ENCODE assay signal across 31 cellular contexts in the genomic region with DNA sequence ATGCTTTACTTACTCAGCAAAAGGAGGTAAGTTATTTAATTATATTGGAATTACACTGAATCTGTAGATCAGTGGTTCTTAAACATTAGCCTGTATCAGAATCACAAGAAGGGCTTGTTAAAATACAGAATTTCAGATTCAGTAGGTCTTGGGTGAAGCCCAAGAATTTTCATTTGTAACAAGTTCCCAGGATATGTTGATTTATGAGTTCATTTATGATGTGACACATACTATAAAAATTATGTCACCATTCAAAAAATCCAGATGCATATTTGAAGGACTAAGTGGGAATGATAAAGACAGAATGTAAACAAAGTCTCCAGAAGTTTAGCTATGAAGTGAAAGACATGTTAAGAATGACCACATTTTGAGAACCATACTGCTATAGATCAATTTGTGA. TPM values are rescaled to one million over a fixed set of nuclear protein-coding genes. Genes with fewer than 3 reads are reported as not detected.
DNase-seq lines count a peak whose midpoint lies in the region; ATAC-seq and TF ChIP-seq lines count a peak whose summit lies in the region.
"Had no signal": no experiment of that assay in that cellular context is flagged by ENCODE, and none has a peak within 500 bp of the region (broad histone marks: within the 10 kb centered on the region; RNA-seq: fewer than 3 reads in every experiment).

No MANE protein-coding gene starts in this region.

- H3K36me3 Mint-ChIP-seq in MCF 10A (ENCODE audit: insufficient read depth, unreplicated experiment) = peaks cover 30% of the 10 kb centered on the region
- H3K36me3 Mint-ChIP-seq: natural killer cell treated with Interleukin-12 subunit alpha and Interleukin-12 subunit beta and Interleukin-15 and Interleukin-18, amount 100 ng/mL, for 72 hours had no signal

- no peaks in the 10 kb centered on the region for H3K27me3 Mint-ChIP-seq in MCF 10A (ENCODE audit: insufficient read depth, unreplicated experiment)
- H3K27me3 Mint-ChIP-seq: activated B cell treated with CpG ODN at 0.5 μM for 24 hours; activated CD8-positive, alpha-beta memory T cell treated with anti-CD3 and anti-CD28 coated beads, Interleukin-2, amount 10 ng/mL, durations not matched to agents 7 days and 5 days; CD4-positive, alpha-beta memory T cell; dendritic cell treated with granulocyte-macrophage colony-stimulating factor and Interleukin-4, amounts not matched to agents 40 ng/mL and 50 ng/mL, for 4 days; natural killer cell treated with Interleukin-12 subunit alpha and Interleukin-12 subunit beta and Interleukin-15 and Interleukin-18, amount 100 ng/mL, for 72 hours; stimulated activated naive CD8-positive, alpha-beta T cell treated with anti-CD3 and anti-CD28 coated beads, Interleukin-15, Interleukin-2, amounts not matched to agents 100 ng/mL and 50 ng/mL, for 24 hours had no signal

- no TSS peak for BruUV-seq in MCF 10A (replicated peaks; lab: Mats Ljungman, UMichigan)

- peaks cover 6% of the 10 kb centered on the region for H3K36me3 ChIP-seq in breast epithelium
- peaks cover 3% of the 10 kb centered on the region for H3K36me3 ChIP-seq in fibroblast of lung (ENCODE audit: control insufficient read depth, insufficient read depth, low read length)
- H3K36me3 ChIP-seq: cardiac muscle cell, SJCRH30 had no signal

- no peaks in the 10 kb centered on the region for H3K4me1 Mint-ChIP-seq in MCF 10A (ENCODE audit: insufficient read depth, unreplicated experiment)
- H3K4me1 Mint-ChIP-seq: activated B cell treated with CpG ODN at 0.5 μM for 24 hours; activated CD8-positive, alpha-beta memory T cell treated with anti-CD3 and anti-CD28 coated beads, Interleukin-2, amount 10 ng/mL, durations not matched to agents 7 days and 5 days; CD4-positive, alpha-beta memory T cell; endodermal cell had no signal

- TF ChIP-seq POLR2A in breast epithelium (IDR thresholded peaks at IDR 0.05) = no peak

- POLR2A ChIA-PET in MCF 10A (lab: Yijun Ruan, JAX) = no interaction called here

- H3K4me3 ChIP-seq in breast epithelium (no peak overlapping the region), fibroblast of lung (replicated peaks in 1 of 4; ENCODE audit: control extremely low read depth in 1 of 4, insufficient read depth in 1 of 4, low read depth in 3 of 4, low read length in 4 of 4) (no peak overlapping the region)
- H3K4me3 ChIP-seq: adrenal gland, cardiac muscle cell, esophagus squamous epithelium, SJCRH30 had no signal

- H2AFZ ChIP-seq in fibroblast of lung (ENCODE audit: low read length) = no peak overlapping the region

- no peaks in the 10 kb centered on the region for H3K4me1 ChIP-seq in breast epithelium
- peaks cover 2% of the 10 kb centered on the region for H3K4me1 ChIP-seq in fibroblast of lung (ENCODE audit: control insufficient read depth, extremely low read depth, insufficient read depth, low read length)
- H3K4me1 ChIP-seq: adrenal gland, esophagus squamous epithelium, SJCRH30 had no signal

- no peaks in the 10 kb centered on the region for H3K27me3 ChIP-seq in breast epithelium
- no peaks in the 10 kb centered on the region for H3K27me3 ChIP-seq in fibroblast of lung (ENCODE audit: control insufficient read depth, insufficient read depth, low read length)
- H3K27me3 ChIP-seq: adrenal gland, cardiac muscle cell, esophagus squamous epithelium, SJCRH30 had no signal

- no peaks in the 10 kb centered on the region for H3K79me2 ChIP-seq in fibroblast of lung (ENCODE audit: control insufficient read depth, insufficient read depth, low read length)

- no peak overlapping the region for H3K9ac ChIP-seq in fibroblast of lung (ENCODE audit: insufficient read depth, low read length)

- ATAC-seq in SK-N-SH treated with all-trans-retinoic acid at 6 μM for 48 hours (no peak), HG03460 (IDR thresholded peaks at IDR 0.05; ENCODE audit: unreplicated experiment) (no peak), HG03342 (IDR thresholded peaks at IDR 0.05; ENCODE audit: unreplicated experiment) (no peak)
- ATAC-seq: activated CD8-positive, alpha-beta memory T cell treated with anti-CD3 and anti-CD28 coated beads, Interleukin-2, amount 10 ng/mL, durations not matched to agents 7 days and 5 days; natural killer cell treated with Interleukin-12 subunit alpha and Interleukin-12 subunit beta and Interleukin-15 and Interleukin-18, amount 100 ng/mL, for 72 hours had no signal

- H3K27ac Mint-ChIP-seq in MCF 10A (ENCODE audit: low read depth, unreplicated experiment) = no peak overlapping the region
- H3K27ac Mint-ChIP-seq: activated B cell treated with CpG ODN at 0.5 μM for 24 hours; activated CD8-positive, alpha-beta memory T cell treated with anti-CD3 and anti-CD28 coated beads, Interleukin-2, amount 10 ng/mL, durations not matched to agents 7 days and 5 days; CD4-positive, alpha-beta memory T cell; dendritic cell treated with granulocyte-macrophage colony-stimulating factor and Interleukin-4, amounts not matched to agents 40 ng/mL and 50 ng/mL, for 4 days; endodermal cell; natural killer cell treated with Interleukin-12 subunit alpha and Interleukin-12 subunit beta and Interleukin-15 and Interleukin-18, amount 100 ng/mL, for 72 hours; stimulated activated naive CD8-positive, alpha-beta T cell treated with anti-CD3 and anti-CD28 coated beads, Interleukin-15, Interleukin-2, amounts not matched to agents 100 ng/mL and 50 ng/mL, for 24 hours had no signal

- H3K27ac ChIP-seq in breast epithelium = no peak overlapping the region
- H3K27ac ChIP-seq in fibroblast of lung (ENCODE audit: insufficient read depth, low read length) = no peak overlapping the region
- H3K27ac ChIP-seq: 22Rv1, adrenal gland, cardiac muscle cell, esophagus squamous epithelium, SJCRH30 had no signal

- H4K20me1 ChIP-seq in fibroblast of lung (ENCODE audit: control insufficient read depth, extremely low read depth, insufficient read depth, low read length) = no peaks in the 10 kb centered on the region

- intact Hi-C loops in MCF 10A (cut with micrococcal nuclease) = no loop called here
- intact Hi-C loops in breast epithelium (cut with DNase I; ENCODE audit: low total_unique reads) = no loop called here

- DNase-seq in MCF 10A (ENCODE audit: unreplicated experiment) (peak; percentile 1), breast epithelium (ENCODE audit: low spot score in 2 of 2) (no peak), fibroblast of lung (ENCODE audit: low read depth in 2 of 2) (peak; percentile 10 to 40), stromal cell of bone marrow (ENCODE audit: low read depth) (peak; percentile 3), NCI-H1694 treated with DMSO at 0.1 percent for 48 hours (lab: John Stamatoyannopoulos, UW) (no peak)
- DNase-seq: activated B cell treated with CpG ODN at 0.5 μM for 24 hours; activated CD4-positive, alpha-beta T cell treated with anti-CD3 and anti-CD28 coated beads, Interleukin-2, amount 50 U/mL, for 1 hour; activated CD8-positive, alpha-beta memory T cell treated with anti-CD3 and anti-CD28 coated beads, Interleukin-2, amount 10 ng/mL, durations not matched to agents 7 days and 5 days; activated naive CD4-positive, alpha-beta T cell treated with Interleukin-2 at 50 U/mL for 16 hours; activated T-cell treated with anti-CD3 and anti-CD28 coated beads, Interleukin-2, amount 50 U/mL, for 48 hours; adrenal gland; AML-193; CD4-positive, alpha-beta memory T cell; endodermal cell; esophagus squamous epithelium; glutamatergic neuron; Karpas-422; kidney; NCI-H187; NCI-H2171 treated with DMSO at 0.1 percent for 48 hours; NCI-H524 treated with DMSO at 0.1 percent for 48 hours; SJCRH30; T-helper 1 cell had no signal

- H3K9me3 ChIP-seq in breast epithelium (no peaks in the 10 kb centered on the region), fibroblast of lung (ENCODE audit: control insufficient read depth, insufficient read depth, low read depth, low read length) (no peaks in the 10 kb centered on the region)
- H3K9me3 ChIP-seq: adrenal gland, esophagus squamous epithelium, SJCRH30 had no signal

- TF ChIP-seq CTCF in MCF 10A (IDR thresholded peaks at IDR 0.05; ENCODE audit: unreplicated experiment) (no peak), breast epithelium (IDR thresholded peaks at IDR 0.05) (no peak), fibroblast of lung (conservative IDR thresholded peaks at IDR 0.05 in 1 of 2, IDR thresholded peaks at IDR 0.05 in 1 of 2; ENCODE audit: low read depth in 1 of 2, low read length in 2 of 2) (no peak)

- no peak overlapping the region for H3K4me3 Mint-ChIP-seq in MCF 10A (ENCODE audit: unreplicated experiment)
- H3K4me3 Mint-ChIP-seq: activated B cell treated with CpG ODN at 0.5 μM for 24 hours; activated CD8-positive, alpha-beta memory T cell treated with anti-CD3 and anti-CD28 coated beads, Interleukin-2, amount 10 ng/mL, durations not matched to agents 7 days and 5 days; CD4-positive, alpha-beta memory T cell; dendritic cell treated with granulocyte-macrophage colony-stimulating factor and Interleukin-4, amounts not matched to agents 40 ng/mL and 50 ng/mL, for 4 days; endodermal cell; natural killer cell treated with Interleukin-12 subunit alpha and Interleukin-12 subunit beta and Interleukin-15 and Interleukin-18, amount 100 ng/mL, for 72 hours; stimulated activated naive CD8-positive, alpha-beta T cell treated with anti-CD3 and anti-CD28 coated beads, Interleukin-15, Interleukin-2, amounts not matched to agents 100 ng/mL and 50 ng/mL, for 24 hours had no signal

- no peak overlapping the region for H3K4me2 ChIP-seq in fibroblast of lung (ENCODE audit: extremely low read depth, insufficient read depth, low read length)

- CTCF ChIA-PET in MCF 10A (lab: Yijun Ruan, JAX) = no interaction called here

- no peaks in the 10 kb centered on the region for H3K9me3 Mint-ChIP-seq in MCF 10A (ENCODE audit: unreplicated experiment)
- H3K9me3 Mint-ChIP-seq: activated B cell treated with CpG ODN at 0.5 μM for 24 hours; natural killer cell treated with Interleukin-12 subunit alpha and Interleukin-12 subunit beta and Interleukin-15 and Interleukin-18, amount 100 ng/mL, for 72 hours; stimulated activated naive CD8-positive, alpha-beta T cell treated with anti-CD3 and anti-CD28 coated beads, Interleukin-15, Interleukin-2, amounts not matched to agents 100 ng/mL and 50 ng/mL, for 24 hours had no signal

RNA-seq across cellular contexts. Expression of a gene that starts 52.3 kb away (rescaled TPM):
- total RNA-seq in MCF 10A (2022) (5.9 and 8.2 TPM in 2 replicates), breast epithelium (10 to 100 TPM; 14.2 to 30.7 (median 19.0) TPM), fibroblast of lung (7.2 and 8.3 TPM in 2 replicates)
- 5.2 and 7.6 TPM in 2 replicates for polyA plus RNA-seq in fibroblast of lung
- polyA plus RNA-seq in fibroblast of lung (2012) = 2.2 and 3.4 TPM in 2 replicates
- polyA minus RNA-seq in fibroblast of lung (ENCODE audit: low replicate concordance) = 0.07 TPM in 1 of 2 replicates, not detected in the other

Comparison
In these comparisons a context has a peak if more than half of its experiments do, and no peak if none do; other contexts are left out.
1. DNase-seq: peak in MCF 10A (single experiment), fibroblast of lung (2 of 2) and stromal cell of bone marrow (single experiment); none in breast epithelium (0 of 2) and NCI-H1694 treated with DMSO at 0.1 percent for 48 hours (single experiment).